2 cellular contexts compared by ENCODE assay signal in the genomic region with DNA sequence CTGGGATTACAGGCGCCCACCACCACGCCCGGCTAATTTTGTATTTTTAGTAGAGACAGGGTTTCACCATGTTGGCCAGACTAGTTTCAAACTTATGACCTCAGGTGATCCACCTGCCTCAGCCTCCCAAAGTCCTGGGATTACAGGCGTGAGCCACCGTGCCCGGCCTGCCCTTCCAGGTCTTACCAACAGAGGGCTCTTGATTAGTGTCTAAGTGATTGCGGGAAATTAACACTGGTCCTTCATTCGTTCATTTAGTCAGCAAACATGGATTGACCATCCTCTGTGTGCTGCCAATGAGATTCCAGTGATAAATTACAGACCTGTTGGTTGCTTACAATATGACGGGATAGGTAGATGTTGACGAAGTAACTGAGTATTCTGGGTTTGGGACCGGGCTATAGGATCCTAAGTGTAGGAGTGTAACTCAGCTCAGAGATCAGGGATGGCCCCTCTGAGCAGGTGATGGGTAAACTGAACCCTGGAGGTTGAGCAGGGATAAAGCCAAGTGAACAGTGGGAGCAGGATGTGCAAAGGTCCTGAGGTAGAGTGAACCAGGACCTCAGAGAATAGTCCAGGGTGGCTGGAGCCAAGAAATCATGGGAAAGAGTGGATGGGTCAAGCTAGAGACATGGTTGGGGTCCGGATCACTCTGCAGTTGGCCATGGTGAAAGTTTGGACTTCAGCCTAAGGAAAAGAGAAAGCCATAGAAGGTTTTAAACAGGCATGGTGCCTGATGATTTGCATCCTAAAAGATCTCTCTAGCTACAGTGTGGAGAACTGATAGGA.
TF ChIP-seq lines count a peak whose summit lies in the region.

No MANE protein-coding gene starts in this region.

TF ChIP-seq in SK-N-SH, 30 proteins besides CTCF, POLR2A, EP300 and RAD21:
- TF ChIP-seq GABPA (IDR thresholded peaks at IDR 0.05; ENCODE audit: low read depth) (no peak), MXI1 (IDR thresholded peaks at IDR 0.05; ENCODE audit: low read depth, low read length) (no peak), JUND (IDR thresholded peaks at IDR 0.05) (no peak), MEF2A (IDR thresholded peaks at IDR 0.05; ENCODE audit: borderline replicate concordance, low read depth) (no peak), TCF12 (IDR thresholded peaks at IDR 0.05) (no peak), TEAD4 (IDR thresholded peaks at IDR 0.05; ENCODE audit: borderline replicate concordance, insufficient read depth) (no peak), TAF1 (IDR thresholded peaks at IDR 0.05; ENCODE audit: borderline replicate concordance, low read depth, low read length) (no peak), RFX5 (IDR thresholded peaks at IDR 0.05; ENCODE audit: low read length) (no peak), NRF1 (IDR thresholded peaks at IDR 0.05; ENCODE audit: low read depth, low read length) (no peak), POLR2AphosphoS5 (IDR thresholded peaks at IDR 0.05; ENCODE audit: low read depth, low read length) (no peak), ELF1 (IDR thresholded peaks at IDR 0.05) (no peak), YY1 (IDR thresholded peaks at IDR 0.05; ENCODE audit: low read depth) (no peak), SMC3 (IDR thresholded peaks at IDR 0.05; ENCODE audit: low read depth, low read length) (no peak), NFIC (IDR thresholded peaks at IDR 0.05; ENCODE audit: borderline replicate concordance) (no peak)
- TF ChIP-seq, protein P1, sequence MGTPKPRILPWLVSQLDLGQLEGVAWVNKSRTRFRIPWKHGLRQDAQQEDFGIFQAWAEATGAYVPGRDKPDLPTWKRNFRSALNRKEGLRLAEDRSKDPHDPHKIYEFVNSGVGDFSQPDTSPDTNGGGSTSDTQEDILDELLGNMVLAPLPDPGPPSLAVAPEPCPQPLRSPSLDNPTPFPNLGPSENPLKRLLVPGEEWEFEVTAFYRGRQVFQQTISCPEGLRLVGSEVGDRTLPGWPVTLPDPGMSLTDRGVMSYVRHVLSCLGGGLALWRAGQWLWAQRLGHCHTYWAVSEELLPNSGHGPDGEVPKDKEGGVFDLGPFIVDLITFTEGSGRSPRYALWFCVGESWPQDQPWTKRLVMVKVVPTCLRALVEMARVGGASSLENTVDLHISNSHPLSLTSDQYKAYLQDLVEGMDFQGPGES (IDR thresholded peaks at IDR 0.05; ENCODE audit: low read depth, low read length): no peak
- TF ChIP-seq, protein P2, sequence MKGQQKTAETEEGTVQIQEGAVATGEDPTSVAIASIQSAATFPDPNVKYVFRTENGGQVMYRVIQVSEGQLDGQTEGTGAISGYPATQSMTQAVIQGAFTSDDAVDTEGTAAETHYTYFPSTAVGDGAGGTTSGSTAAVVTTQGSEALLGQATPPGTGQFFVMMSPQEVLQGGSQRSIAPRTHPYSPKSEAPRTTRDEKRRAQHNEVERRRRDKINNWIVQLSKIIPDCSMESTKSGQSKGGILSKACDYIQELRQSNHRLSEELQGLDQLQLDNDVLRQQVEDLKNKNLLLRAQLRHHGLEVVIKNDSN (IDR thresholded peaks at IDR 0.05; ENCODE audit: borderline replicate concordance, low read depth): no peak
TF ChIP-seq in SK-N-SH: peak in this region for 0.

TF ChIP-seq in SK-N-SH treated with all-trans-retinoic acid at 6 μM for 48 hours, 23 proteins besides CTCF, POLR2A, EP300 and RAD21:
- no peak for TF ChIP-seq OSR1 (CRISPR knock-in tag; IDR thresholded peaks at IDR 0.05)
- no peak for TF ChIP-seq ZFP30 (CRISPR knock-in tag; IDR thresholded peaks at IDR 0.05)
- TF ChIP-seq, protein P3, sequence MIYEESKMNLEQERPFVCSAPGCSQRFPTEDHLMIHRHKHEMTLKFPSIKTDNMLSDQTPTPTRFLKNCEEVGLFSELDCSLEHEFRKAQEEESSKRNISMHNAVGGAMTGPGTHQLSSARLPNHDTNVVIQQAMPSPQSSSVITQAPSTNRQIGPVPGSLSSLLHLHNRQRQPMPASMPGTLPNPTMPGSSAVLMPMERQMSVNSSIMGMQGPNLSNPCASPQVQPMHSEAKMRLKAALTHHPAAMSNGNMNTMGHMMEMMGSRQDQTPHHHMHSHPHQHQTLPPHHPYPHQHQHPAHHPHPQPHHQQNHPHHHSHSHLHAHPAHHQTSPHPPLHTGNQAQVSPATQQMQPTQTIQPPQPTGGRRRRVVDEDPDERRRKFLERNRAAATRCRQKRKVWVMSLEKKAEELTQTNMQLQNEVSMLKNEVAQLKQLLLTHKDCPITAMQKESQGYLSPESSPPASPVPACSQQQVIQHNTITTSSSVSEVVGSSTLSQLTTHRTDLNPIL (CRISPR knock-in tag; IDR thresholded peaks at IDR 0.05; ENCODE audit: low read depth): no peak
- TF ChIP-seq PPARA (CRISPR knock-in tag; IDR thresholded peaks at IDR 0.05; ENCODE audit: borderline replicate concordance): no peak
- no peak for TF ChIP-seq ZNF8 (CRISPR knock-in tag; IDR thresholded peaks at IDR 0.05)
- TF ChIP-seq, protein P4, sequence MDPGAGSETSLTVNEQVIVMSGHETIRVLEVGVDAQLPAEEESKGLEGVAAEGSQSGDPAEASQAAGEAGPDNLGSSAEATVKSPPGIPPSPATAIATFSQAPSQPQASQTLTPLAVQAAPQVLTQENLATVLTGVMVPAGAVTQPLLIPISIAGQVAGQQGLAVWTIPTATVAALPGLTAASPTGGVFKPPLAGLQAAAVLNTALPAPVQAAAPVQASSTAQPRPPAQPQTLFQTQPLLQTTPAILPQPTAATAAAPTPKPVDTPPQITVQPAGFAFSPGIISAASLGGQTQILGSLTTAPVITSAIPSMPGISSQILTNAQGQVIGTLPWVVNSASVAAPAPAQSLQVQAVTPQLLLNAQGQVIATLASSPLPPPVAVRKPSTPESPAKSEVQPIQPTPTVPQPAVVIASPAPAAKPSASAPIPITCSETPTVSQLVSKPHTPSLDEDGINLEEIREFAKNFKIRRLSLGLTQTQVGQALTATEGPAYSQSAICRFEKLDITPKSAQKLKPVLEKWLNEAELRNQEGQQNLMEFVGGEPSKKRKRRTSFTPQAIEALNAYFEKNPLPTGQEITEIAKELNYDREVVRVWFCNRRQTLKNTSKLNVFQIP (CRISPR knock-in tag; IDR thresholded peaks at IDR 0.05; ENCODE audit: borderline replicate concordance, low read depth): no peak
- no peak for TF ChIP-seq ESRRG (CRISPR knock-in tag; IDR thresholded peaks at IDR 0.05)
- no peak for TF ChIP-seq CSDC2 (CRISPR knock-in tag; IDR thresholded peaks at IDR 0.05)
- TF ChIP-seq, protein P5, sequence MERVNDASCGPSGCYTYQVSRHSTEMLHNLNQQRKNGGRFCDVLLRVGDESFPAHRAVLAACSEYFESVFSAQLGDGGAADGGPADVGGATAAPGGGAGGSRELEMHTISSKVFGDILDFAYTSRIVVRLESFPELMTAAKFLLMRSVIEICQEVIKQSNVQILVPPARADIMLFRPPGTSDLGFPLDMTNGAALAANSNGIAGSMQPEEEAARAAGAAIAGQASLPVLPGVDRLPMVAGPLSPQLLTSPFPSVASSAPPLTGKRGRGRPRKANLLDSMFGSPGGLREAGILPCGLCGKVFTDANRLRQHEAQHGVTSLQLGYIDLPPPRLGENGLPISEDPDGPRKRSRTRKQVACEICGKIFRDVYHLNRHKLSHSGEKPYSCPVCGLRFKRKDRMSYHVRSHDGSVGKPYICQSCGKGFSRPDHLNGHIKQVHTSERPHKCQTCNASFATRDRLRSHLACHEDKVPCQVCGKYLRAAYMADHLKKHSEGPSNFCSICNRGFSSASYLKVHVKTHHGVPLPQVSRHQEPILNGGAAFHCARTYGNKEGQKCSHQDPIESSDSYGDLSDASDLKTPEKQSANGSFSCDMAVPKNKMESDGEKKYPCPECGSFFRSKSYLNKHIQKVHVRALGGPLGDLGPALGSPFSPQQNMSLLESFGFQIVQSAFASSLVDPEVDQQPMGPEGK (CRISPR knock-in tag; IDR thresholded peaks at IDR 0.05; ENCODE audit: borderline replicate concordance): no peak
- no peak for TF ChIP-seq ZFP3 (CRISPR knock-in tag; IDR thresholded peaks at IDR 0.05)
- TF ChIP-seq ARNTL (CRISPR knock-in tag; IDR thresholded peaks at IDR 0.05; ENCODE audit: borderline replicate concordance, low read depth): no peak
- no peak for TF ChIP-seq SNAI2 (CRISPR knock-in tag; IDR thresholded peaks at IDR 0.05)
- TF ChIP-seq ZC3H10 (CRISPR knock-in tag; IDR thresholded peaks at IDR 0.05): no peak
- TF ChIP-seq ZNF70 (CRISPR knock-in tag; IDR thresholded peaks at IDR 0.05): no peak
- no peak for TF ChIP-seq BACH2 (CRISPR knock-in tag; IDR thresholded peaks at IDR 0.05; ENCODE audit: borderline replicate concordance)
TF ChIP-seq in SK-N-SH treated with all-trans-retinoic acid at 6 μM for 48 hours: peak in this region for 0.
